8 cellular contexts compared by ENCODE assay signal in genomic region chrX:119981286-119982070, GRCh38. TPM values are rescaled to one million over a fixed set of nuclear protein-coding genes. Genes with fewer than 3 reads are reported as not detected.
A peak's percentile ranks its signal among the peaks of the same experiment; 100 is the strongest.
DNase-seq lines count a peak whose midpoint lies in the region; ATAC-seq and TF ChIP-seq lines count a peak whose summit lies in the region.

No MANE protein-coding gene starts in this region.

- H3K9me3 ChIP-seq in AG04450 (ENCODE audit: control insufficient read depth, insufficient read depth, low read length) (no peaks in the 10 kb centered on the region), mammary epithelial cell (replicated peaks; ENCODE audit: insufficient read depth, low read length) (no peaks in the 10 kb centered on the region), neural progenitor cell (ENCODE audit: low read depth) (no peaks in the 10 kb centered on the region)

- no peak for DNase-seq in AG04450 (ENCODE audit: low read depth, low spot score)
- peak; percentile 27 for DNase-seq in GM10266 (ENCODE audit: extremely low spot score)
- peak; percentile 35 for DNase-seq in NCI-H2107 treated with DMSO at 0.1 percent for 48 hours (lab: John Stamatoyannopoulos, UW; ENCODE audit: unreplicated experiment)
- peak; percentile 20 for DNase-seq in mammary epithelial cell
- DNase-seq in neural progenitor cell (ENCODE audit: low spot score): peak; percentile 63

- in situ Hi-C loops in mammary epithelial cell (cut with MboI; ENCODE audit: low sequenced_read_pairs in 2 of 2): no loop called here

- H3K36me3 Mint-ChIP-seq in neural progenitor cell: no peaks in the 10 kb centered on the region

- H3K27ac ChIP-seq in AG04450 (ENCODE audit: low read depth, low read length) (no peak overlapping the region), mammary epithelial cell (ENCODE audit: insufficient read depth, low read depth, low read length) (no peak overlapping the region), neural progenitor cell (no peak overlapping the region)

- CTCF ChIA-PET in AG04450 (lab: Charles Lee): interaction anchor here (0.6 to 1.5 kb wide), 9 partner anchors 16 to 487 kb away, joined by 3 to 8 read pairs (median 3); no protein-coding TSS in a partner anchor
- CTCF ChIA-PET in mammary epithelial cell (lab: Charles Lee; ENCODE audit: low non-redundant PET): interaction anchor here (0.6 to 0.7 kb wide), 3 partner anchors 10 to 1585 kb away, joined by 3 to 6 read pairs (median 5); no protein-coding TSS in a partner anchor

- 35% methylated on average over 15 of the region's 15 CpGs for WGBS in mammary epithelial cell (ENCODE audit: low coverage, missing lambda C conversion rate)

- H3F3A ChIP-seq in neural progenitor cell (ENCODE audit: low read depth): no peaks in the 10 kb centered on the region

- H3K79me2 ChIP-seq in mammary epithelial cell (ENCODE audit: insufficient read depth, low read length): no peaks in the 10 kb centered on the region
- H3K79me2 ChIP-seq in neural progenitor cell (ENCODE audit: low read depth): no peaks in the 10 kb centered on the region

- intact Hi-C loops in mammary epithelial cell (cut with micrococcal nuclease): loop anchor here (1.0 kb wide), 1 partner anchor 232 kb away; no protein-coding TSS in a partner anchor

- no peaks in the 10 kb centered on the region for H3K4me1 Mint-ChIP-seq in neural progenitor cell

- no peak overlapping the region for H3K27ac Mint-ChIP-seq in neural progenitor cell

- BruUV-seq in mammary epithelial cell (replicated peaks; lab: Mats Ljungman, UMichigan): no TSS peak

- TF ChIP-seq CTCF in AG04450 (IDR thresholded peaks at IDR 0.05; ENCODE audit: low read depth, low read length) (peak; percentile 50), GM10266 (IDR thresholded peaks at IDR 0.05; ENCODE audit: control insufficient read depth, insufficient read depth, low read depth, missing control alignments) (peak; percentile 57), mammary epithelial cell (conservative IDR thresholded peaks at IDR 0.05 in 1 of 2, IDR thresholded peaks at IDR 0.05 in 1 of 2; ENCODE audit: extremely low read depth in 1 of 2, insufficient read depth in 1 of 2, low read depth in 1 of 2, low read length in 2 of 2) (peak; percentile 45 to 57), neural progenitor cell (IDR thresholded peaks at IDR 0.05) (peak; percentile 62)

- H3K36me3 ChIP-seq in mammary epithelial cell (ENCODE audit: insufficient read depth, low read length): no peaks in the 10 kb centered on the region
- no peaks in the 10 kb centered on the region for H3K36me3 ChIP-seq in neural progenitor cell

- dilution Hi-C loops in mammary epithelial cell (cut with HindIII; ENCODE audit: low sequenced_read_pairs): loop anchor here (25.0 kb wide), 1 partner anchor 131 kb away; the partner anchor contains the start of gene RHOXF1

- no peak overlapping the region for H3K9ac ChIP-seq in mammary epithelial cell (ENCODE audit: insufficient read depth, low read length)
- H3K9ac ChIP-seq in neural progenitor cell: no peak overlapping the region

- POLR2A ChIA-PET in AG04450 (lab: Yijun Ruan, JAX): no interaction called here

- no peaks in the 10 kb centered on the region for H4K20me1 ChIP-seq in mammary epithelial cell (ENCODE audit: insufficient read depth, low read length)
- no peaks in the 10 kb centered on the region for H4K20me1 ChIP-seq in neural progenitor cell (ENCODE audit: low read depth)

- H2AFZ ChIP-seq in mammary epithelial cell (ENCODE audit: low read depth, low read length): no peak overlapping the region
- H2AFZ ChIP-seq in neural progenitor cell (replicated peaks): peak overlapping the region; percentile 3

- H3K27me3 ChIP-seq in AG04450 (ENCODE audit: control insufficient read depth, insufficient read depth, low read length) (no peaks in the 10 kb centered on the region), mammary epithelial cell (ENCODE audit: insufficient read depth, low read length) (no peaks in the 10 kb centered on the region), neural progenitor cell (peaks cover 41% of the 10 kb centered on the region)

- H3K27me3 Mint-ChIP-seq in neural progenitor cell (ENCODE audit: insufficient read depth, low read depth): peaks cover 2% of the 10 kb centered on the region

- H3K4me1 ChIP-seq in mammary epithelial cell (ENCODE audit: insufficient read depth, low read length): no peaks in the 10 kb centered on the region
- H3K4me1 ChIP-seq in neural progenitor cell: no peaks in the 10 kb centered on the region

- no peak overlapping the region for H3K4me3 Mint-ChIP-seq in neural progenitor cell

- ATAC-seq in GM21723 (IDR thresholded peaks at IDR 0.05; ENCODE audit: unreplicated experiment) (no peak), HG02884 (IDR thresholded peaks at IDR 0.05; ENCODE audit: unreplicated experiment) (no peak), GM21576 (IDR thresholded peaks at IDR 0.05; ENCODE audit: unreplicated experiment) (no peak)

- peaks cover 2% of the 10 kb centered on the region for H3K9me3 Mint-ChIP-seq in neural progenitor cell

- H3K4me3 ChIP-seq in AG04450 (ENCODE audit: low read depth, low read length) (no peak overlapping the region), mammary epithelial cell (replicated peaks in 1 of 3; ENCODE audit: insufficient read depth in 1 of 3, low read depth in 2 of 3, low read length in 3 of 3) (no peak overlapping the region), neural progenitor cell (no peak overlapping the region)

- H3K4me2 ChIP-seq in mammary epithelial cell (ENCODE audit: insufficient read depth, low read depth, low read length) (no peak overlapping the region), neural progenitor cell (no peak overlapping the region)

RNA-seq across cellular contexts. Expression of gene NKAP, which starts 37.9 kb away (rescaled TPM):
- polyA plus RNA-seq in AG04450 (2011; rRNA removed): 3.8 and 5.0 TPM in 2 replicates
- 1.7 and 1.9 TPM in 2 replicates for polyA minus RNA-seq in AG04450 (2011; rRNA and poly(A)+ RNA removed)
- 1 to 10 TPM; 3.0 to 8.1 TPM for total RNA-seq in mammary epithelial cell
- polyA plus RNA-seq in mammary epithelial cell: 2.5 TPM
- polyA minus RNA-seq in mammary epithelial cell: 2.5 TPM
- 6.5 and 11.2 TPM in 2 replicates for total RNA-seq in neural progenitor cell (ENCODE audit: low replicate concordance)
